ENCODE assay signal across 18 cellular contexts in genomic region chr2:86118130-86118529, GRCh38. TPM values are rescaled to one million over a fixed set of nuclear protein-coding genes. Genes with fewer than 3 reads are reported as not detected.
DNase-seq lines count a peak whose midpoint lies in the region; ATAC-seq, FAIRE-seq and TF ChIP-seq lines count a peak whose summit lies in the region.
"Had no signal": no experiment of that assay in that cellular context is flagged by ENCODE, and none has a peak within 500 bp of the region (broad histone marks: within the 10 kb centered on the region; RNA-seq: fewer than 3 reads in every experiment).

No MANE protein-coding gene starts in this region.

- H3K9me3 Mint-ChIP-seq in activated naive CD8-positive, alpha-beta T cell treated with anti-CD3 and anti-CD28 coated beads for 36 hours = no peaks in the 10 kb centered on the region
- H3K9me3 Mint-ChIP-seq in activated naive CD8-positive, alpha-beta T cell treated with anti-CD3 and anti-CD28 coated beads, Interleukin-2, amount 50 U/mL, for 24 hours = no peaks in the 10 kb centered on the region
- no peaks in the 10 kb centered on the region for H3K9me3 Mint-ChIP-seq in central memory CD8-positive, alpha-beta T cell
- H3K9me3 Mint-ChIP-seq: HFFc6 had no signal

- ATAC-seq in activated naive CD8-positive, alpha-beta T cell treated with anti-CD3 and anti-CD28 coated beads, Interleukin-2, amount 50 U/mL, for 24 hours = no peak
- ATAC-seq in central memory CD8-positive, alpha-beta T cell (replicated peaks; ENCODE audit: extremely low read depth, poor library complexity, severe bottlenecking) = no peak
- ATAC-seq in GM19395 (IDR thresholded peaks at IDR 0.05; ENCODE audit: unreplicated experiment) = no peak

- FAIRE-seq in GM12892 (lab: Jason Lieb, UNC) = peak; percentile 21
- FAIRE-seq: A204.1, D721Med, GM19239, H1, HTR-8/SVneo had no signal

- DNase-seq in activated naive CD8-positive, alpha-beta T cell treated with anti-CD3 and anti-CD28 coated beads for 36 hours = no peak
- DNase-seq in activated naive CD8-positive, alpha-beta T cell treated with anti-CD3 and anti-CD28 coated beads, Interleukin-2, amount 50 U/mL, for 24 hours = no peak
- DNase-seq in GM12892 (ENCODE audit: insufficient read length) (no peak), NCI-H2029 (lab: John Stamatoyannopoulos, UW) (no peak), HEK293T (ENCODE audit: extremely low spot score) (no peak)
- DNase-seq in central memory CD8-positive, alpha-beta T cell (ENCODE audit: low spot score in 2 of 2) = no peak
- DNase-seq: BE2C; CD4-positive, alpha-beta memory T cell; DMS153; DMS79 treated with DMSO at 0.1 percent for 48 hours; GDM1; HFFc6 had no signal

- H3K4me1 Mint-ChIP-seq in activated naive CD8-positive, alpha-beta T cell treated with anti-CD3 and anti-CD28 coated beads for 36 hours = peaks cover 4% of the 10 kb centered on the region
- H3K4me1 Mint-ChIP-seq in activated naive CD8-positive, alpha-beta T cell treated with anti-CD3 and anti-CD28 coated beads, Interleukin-2, amount 50 U/mL, for 24 hours = no peaks in the 10 kb centered on the region
- H3K4me1 Mint-ChIP-seq in central memory CD8-positive, alpha-beta T cell = peaks cover 6% of the 10 kb centered on the region

- peaks cover 27% of the 10 kb centered on the region for H3K36me3 Mint-ChIP-seq in activated naive CD8-positive, alpha-beta T cell treated with anti-CD3 and anti-CD28 coated beads for 36 hours
- peaks cover 66% of the 10 kb centered on the region for H3K36me3 Mint-ChIP-seq in activated naive CD8-positive, alpha-beta T cell treated with anti-CD3 and anti-CD28 coated beads, Interleukin-2, amount 50 U/mL, for 24 hours (ENCODE audit: low read depth)
- H3K36me3 Mint-ChIP-seq in central memory CD8-positive, alpha-beta T cell (ENCODE audit: insufficient read depth) = peaks cover 59% of the 10 kb centered on the region

- CTCF ChIA-PET in HEK293T (lab: Yijun Ruan, JAX) = no interaction called here

- H3K4me3 Mint-ChIP-seq in activated naive CD8-positive, alpha-beta T cell treated with anti-CD3 and anti-CD28 coated beads for 36 hours = no peak overlapping the region
- no peak overlapping the region for H3K4me3 Mint-ChIP-seq in activated naive CD8-positive, alpha-beta T cell treated with anti-CD3 and anti-CD28 coated beads, Interleukin-2, amount 50 U/mL, for 24 hours
- no peak overlapping the region for H3K4me3 Mint-ChIP-seq in central memory CD8-positive, alpha-beta T cell
- H3K4me3 Mint-ChIP-seq: CD4-positive, alpha-beta memory T cell; HFFc6 had no signal

- H3K27me3 Mint-ChIP-seq in activated naive CD8-positive, alpha-beta T cell treated with anti-CD3 and anti-CD28 coated beads for 36 hours = no peaks in the 10 kb centered on the region
- H3K27me3 Mint-ChIP-seq in activated naive CD8-positive, alpha-beta T cell treated with anti-CD3 and anti-CD28 coated beads, Interleukin-2, amount 50 U/mL, for 24 hours = no peaks in the 10 kb centered on the region
- no peaks in the 10 kb centered on the region for H3K27me3 Mint-ChIP-seq in central memory CD8-positive, alpha-beta T cell
- H3K27me3 Mint-ChIP-seq: CD4-positive, alpha-beta memory T cell had no signal

- peak overlapping the region; percentile 21 for H3K27ac Mint-ChIP-seq in activated naive CD8-positive, alpha-beta T cell treated with anti-CD3 and anti-CD28 coated beads for 36 hours
- H3K27ac Mint-ChIP-seq in activated naive CD8-positive, alpha-beta T cell treated with anti-CD3 and anti-CD28 coated beads, Interleukin-2, amount 50 U/mL, for 24 hours = no peak overlapping the region
- peak overlapping the region; percentile 35 for H3K27ac Mint-ChIP-seq in central memory CD8-positive, alpha-beta T cell (ENCODE audit: low read depth)
- H3K27ac Mint-ChIP-seq: HFFc6 had no signal

- TF ChIP-seq POLR2A in GM12892 (IDR thresholded peaks at IDR 0.05; ENCODE audit: low read depth, low read length) = no peak

- POLR2A ChIA-PET in HEK293T (lab: Yijun Ruan, JAX) = no interaction called here

TF ChIP-seq in HEK293T, 16 proteins besides CTCF, POLR2A, EP300 and RAD21:
- TF ChIP-seq FOXK2 (IDR thresholded peaks at IDR 0.05) = no peak
- no peak for TF ChIP-seq FOXM1 (IDR thresholded peaks at IDR 0.05; ENCODE audit: borderline replicate concordance)
- no peak for TF ChIP-seq NFRKB (IDR thresholded peaks at IDR 0.05)
- TF ChIP-seq PKNOX1 (IDR thresholded peaks at IDR 0.05) = no peak
- TF ChIP-seq ZNF384 (IDR thresholded peaks at IDR 0.05) = no peak
- TF ChIP-seq ARNT (IDR thresholded peaks at IDR 0.05) = no peak
- TF ChIP-seq ELF4 (IDR thresholded peaks at IDR 0.05) = no peak
- TF ChIP-seq FOXA1 (IDR thresholded peaks at IDR 0.05) = no peak
- TF ChIP-seq SUZ12 (IDR thresholded peaks at IDR 0.05) = no peak
- no peak for TF ChIP-seq L3MBTL2 (conservative IDR thresholded peaks at IDR 0.05)
- TF ChIP-seq SP1 (IDR thresholded peaks at IDR 0.05) = no peak

RNA-seq across cellular contexts. Expression of gene PTCD3, which starts 12.1 kb away (rescaled TPM):
- 100 to 1,000 TPM; 161 to 162 TPM for total RNA-seq in activated naive CD8-positive, alpha-beta T cell treated with anti-CD3 and anti-CD28 coated beads for 36 hours
- 91.4 TPM for polyA plus RNA-seq in GM12892 (2012; ENCODE audit: missing spikeins)

RNA-seq across cellular contexts. Expression of gene POLR1A, which starts 12.4 kb away (rescaled TPM):
- 10 to 100 TPM; 56.0 to 56.6 TPM for total RNA-seq in activated naive CD8-positive, alpha-beta T cell treated with anti-CD3 and anti-CD28 coated beads for 36 hours
- polyA plus RNA-seq in GM12892 (2012; ENCODE audit: missing spikeins) = 16.7 TPM
